Comparison of ENCODE assay signal across 1 cellular context in the genomic region with DNA sequence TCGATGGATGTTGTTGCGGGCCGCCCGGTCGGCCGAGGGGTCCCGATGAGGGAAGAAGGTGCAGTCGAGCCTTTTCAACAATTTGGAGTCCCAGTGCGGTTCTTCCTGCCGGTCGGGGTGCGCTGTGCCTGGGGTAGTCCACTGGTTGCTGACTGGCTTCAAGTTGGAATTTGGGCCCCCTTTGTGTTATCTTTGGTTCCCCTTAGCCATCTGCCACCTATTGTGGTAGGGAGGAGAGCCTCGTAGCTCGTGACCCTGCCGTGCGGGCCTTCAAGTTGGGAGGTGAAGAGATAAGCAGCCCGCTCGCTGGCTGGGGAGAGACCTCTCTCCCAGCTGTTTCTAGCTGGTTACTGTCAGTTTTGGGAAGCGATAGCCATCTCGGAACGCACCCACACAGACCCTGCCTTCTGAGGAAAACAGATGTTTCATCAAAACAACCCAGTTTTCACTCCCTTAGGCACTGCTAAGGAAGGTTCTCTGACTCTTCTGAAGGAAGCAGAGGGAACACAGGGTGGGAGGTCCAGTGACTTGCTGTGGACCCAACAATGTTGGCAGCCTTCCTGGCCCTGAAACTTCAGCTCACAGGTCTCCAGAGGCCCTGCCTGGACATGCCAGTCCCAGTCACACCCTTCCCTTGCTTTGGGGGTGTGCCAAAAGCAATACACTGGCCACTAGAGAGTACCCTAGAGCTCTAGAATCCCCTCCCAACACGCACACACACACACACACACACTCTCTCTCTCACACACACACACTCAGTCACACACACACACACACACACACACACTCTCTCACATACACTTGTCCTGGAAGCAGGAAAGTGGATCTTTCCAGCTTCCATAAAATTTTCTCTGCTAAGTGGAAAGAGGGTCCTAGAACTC.
A peak's percentile ranks its signal among the peaks of the same experiment; 100 is the strongest.
TF ChIP-seq lines count a peak whose summit lies in the region.

No MANE protein-coding gene starts in this region.

TF ChIP-seq in K562, 482 proteins besides CTCF, POLR2A, EP300 and RAD21 (continued from another document and continues in another):
- 0 out of 2 replicates have a peak, but pooled peaks have one; percentile 6 for TF ChIP-seq ZBTB7A (IDR thresholded peaks at IDR 0.05; ENCODE audit: borderline replicate concordance, control insufficient read depth, low read depth, low read length)
- no peak for TF ChIP-seq ZNF121 (CRISPR knock-in tag; conservative IDR thresholded peaks at IDR 0.05)
- TF ChIP-seq, protein P1, sequence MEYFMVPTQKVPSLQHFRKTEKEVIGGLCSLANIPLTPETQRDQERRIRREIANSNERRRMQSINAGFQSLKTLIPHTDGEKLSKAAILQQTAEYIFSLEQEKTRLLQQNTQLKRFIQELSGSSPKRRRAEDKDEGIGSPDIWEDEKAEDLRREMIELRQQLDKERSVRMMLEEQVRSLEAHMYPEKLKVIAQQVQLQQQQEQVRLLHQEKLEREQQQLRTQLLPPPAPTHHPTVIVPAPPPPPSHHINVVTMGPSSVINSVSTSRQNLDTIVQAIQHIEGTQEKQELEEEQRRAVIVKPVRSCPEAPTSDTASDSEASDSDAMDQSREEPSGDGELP (CRISPR knock-in tag; IDR thresholded peaks at IDR 0.05; ENCODE audit: borderline replicate concordance), result peak; percentile 99
- TF ChIP-seq SMAD1 (IDR thresholded peaks at IDR 0.05; ENCODE audit: low read depth, low read length, partially characterized antibody), result peak; percentile 49
- TF ChIP-seq, protein P2, sequence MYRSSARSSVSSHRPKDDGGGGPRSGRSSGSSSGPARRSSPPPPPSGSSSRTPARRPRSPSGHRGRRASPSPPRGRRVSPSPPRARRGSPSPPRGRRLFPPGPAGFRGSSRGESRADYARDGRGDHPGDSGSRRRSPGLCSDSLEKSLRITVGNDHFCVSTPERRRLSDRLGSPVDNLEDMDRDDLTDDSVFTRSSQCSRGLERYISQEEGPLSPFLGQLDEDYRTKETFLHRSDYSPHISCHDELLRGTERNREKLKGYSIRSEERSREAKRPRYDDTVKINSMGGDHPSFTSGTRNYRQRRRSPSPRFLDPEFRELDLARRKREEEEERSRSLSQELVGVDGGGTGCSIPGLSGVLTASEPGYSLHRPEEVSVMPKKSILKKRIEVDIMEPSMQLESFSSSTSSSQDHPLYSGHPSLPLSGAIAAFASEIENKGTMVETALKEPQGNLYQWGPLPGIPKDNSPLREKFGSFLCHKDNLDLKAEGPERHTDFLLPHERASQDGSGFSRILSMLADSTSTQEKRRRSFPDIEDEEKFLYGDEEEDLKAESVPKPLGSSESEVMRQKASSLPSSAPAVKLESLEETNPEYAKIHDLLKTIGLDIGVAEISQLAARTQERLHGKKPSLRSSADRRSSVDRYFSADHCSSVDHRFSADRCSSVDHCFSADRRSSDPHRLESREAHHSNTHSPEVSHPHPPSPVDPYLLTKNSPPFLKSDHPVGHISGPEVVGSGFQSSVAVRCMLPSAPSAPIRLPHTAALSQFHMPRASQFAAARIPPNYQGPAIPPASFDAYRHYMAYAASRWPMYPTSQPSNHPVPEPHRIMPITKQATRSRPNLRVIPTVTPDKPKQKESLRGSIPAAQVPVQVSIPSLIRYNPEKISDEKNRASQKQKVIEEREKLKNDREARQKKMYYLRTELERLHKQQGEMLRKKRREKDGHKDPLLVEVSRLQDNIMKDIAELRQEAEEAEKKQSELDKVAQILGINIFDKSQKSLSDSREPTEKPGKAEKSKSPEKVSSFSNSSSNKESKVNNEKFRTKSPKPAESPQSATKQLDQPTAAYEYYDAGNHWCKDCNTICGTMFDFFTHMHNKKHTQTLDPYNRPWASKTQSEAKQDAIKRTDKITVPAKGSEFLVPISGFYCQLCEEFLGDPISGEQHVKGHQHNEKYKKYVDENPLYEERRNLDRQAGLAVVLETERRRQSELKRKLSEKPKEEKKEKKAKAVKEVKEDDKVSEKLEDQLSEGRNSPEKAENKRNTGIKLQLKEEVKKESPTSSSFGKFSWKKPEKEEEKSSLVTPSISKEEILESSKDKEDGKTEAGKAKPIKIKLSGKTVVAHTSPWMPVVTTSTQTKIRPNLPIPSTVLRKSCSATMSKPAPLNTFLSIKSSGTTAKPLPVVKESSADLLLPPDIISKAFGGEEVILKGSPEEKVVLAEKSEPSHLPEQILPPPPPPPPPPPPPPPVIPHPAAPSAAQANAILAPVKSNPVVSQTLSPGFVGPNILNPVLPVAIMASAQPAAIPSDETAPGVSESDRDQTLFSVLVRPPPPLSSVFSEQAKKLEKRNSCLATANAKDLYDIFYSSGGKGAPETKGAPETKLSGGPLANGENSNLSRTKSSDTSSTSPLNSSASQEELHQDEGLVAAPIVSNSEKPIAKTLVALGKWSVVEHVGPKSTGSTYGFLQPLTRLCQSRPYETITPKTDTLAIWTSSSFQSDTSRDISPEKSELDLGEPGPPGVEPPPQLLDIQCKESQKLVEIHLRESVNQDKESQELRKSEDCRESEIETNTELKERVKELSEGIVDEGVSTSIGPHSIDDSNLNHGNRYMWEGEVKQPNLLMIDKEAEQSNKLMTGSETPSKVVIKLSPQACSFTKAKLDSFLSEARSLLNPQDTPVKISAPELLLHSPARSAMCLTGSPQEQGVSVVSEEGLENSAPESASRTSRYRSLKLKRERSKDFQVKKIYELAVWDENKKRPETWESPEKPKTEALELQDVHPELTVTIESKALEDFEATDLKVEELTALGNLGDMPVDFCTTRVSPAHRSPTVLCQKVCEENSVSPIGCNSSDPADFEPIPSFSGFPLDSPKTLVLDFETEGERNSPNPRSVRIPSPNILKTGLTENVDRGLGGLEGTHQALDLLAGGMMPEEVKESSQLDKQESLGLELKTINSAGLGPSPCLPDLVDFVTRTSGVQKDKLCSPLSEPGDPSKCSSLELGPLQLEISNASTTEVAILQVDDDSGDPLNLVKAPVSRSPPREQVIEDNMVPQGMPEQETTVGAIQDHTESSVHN (IDR thresholded peaks at IDR 0.05; ENCODE audit: borderline replicate concordance in 1 of 2, low read depth in 1 of 2), result peak in 1 of 2 experiments; percentile 99; a peak in 2 of 4 replicates
- TF ChIP-seq ZNF263 (CRISPR knock-in tag; IDR thresholded peaks at IDR 0.05; ENCODE audit: borderline replicate concordance), result peak; percentile 38; the same call in 1 of the 2 replicates
- peak; percentile 82; the same call in 1 of the 2 replicates for TF ChIP-seq RNF2 (IDR thresholded peaks at IDR 0.05)
- peak; percentile 82 for TF ChIP-seq EGR1 (conservative IDR thresholded peaks at IDR 0.05)
- peak; percentile 90 to 92 for TF ChIP-seq FOXK2 (conservative IDR thresholded peaks at IDR 0.05 in 1 of 2, IDR thresholded peaks at IDR 0.05 in 1 of 2; ENCODE audit: low read depth in 2 of 2)
- TF ChIP-seq HDAC3 (IDR thresholded peaks at IDR 0.05; ENCODE audit: borderline replicate concordance, partially characterized antibody), result peak; percentile 65
- no peak for TF ChIP-seq SP2 (IDR thresholded peaks at IDR 0.05; ENCODE audit: extremely low read depth, low read depth, low read length, poor library complexity, severe bottlenecking)
- no peak for TF ChIP-seq ZNF507 (tag; conservative IDR thresholded peaks at IDR 0.05)
- TF ChIP-seq MYC (IDR thresholded peaks at IDR 0.05; ENCODE audit: low read depth, low read length), result peak; percentile 72
- TF ChIP-seq MYC (CRISPR knock-in tag; IDR thresholded peaks at IDR 0.05; ENCODE audit: borderline replicate concordance, low read depth), result no peak
- no peak for TF ChIP-seq ZNF696 (CRISPR knock-in tag; conservative IDR thresholded peaks at IDR 0.05)
- no peak for TF ChIP-seq ZNF253 (CRISPR knock-in tag; conservative IDR thresholded peaks at IDR 0.05)
- TF ChIP-seq, protein P3, sequence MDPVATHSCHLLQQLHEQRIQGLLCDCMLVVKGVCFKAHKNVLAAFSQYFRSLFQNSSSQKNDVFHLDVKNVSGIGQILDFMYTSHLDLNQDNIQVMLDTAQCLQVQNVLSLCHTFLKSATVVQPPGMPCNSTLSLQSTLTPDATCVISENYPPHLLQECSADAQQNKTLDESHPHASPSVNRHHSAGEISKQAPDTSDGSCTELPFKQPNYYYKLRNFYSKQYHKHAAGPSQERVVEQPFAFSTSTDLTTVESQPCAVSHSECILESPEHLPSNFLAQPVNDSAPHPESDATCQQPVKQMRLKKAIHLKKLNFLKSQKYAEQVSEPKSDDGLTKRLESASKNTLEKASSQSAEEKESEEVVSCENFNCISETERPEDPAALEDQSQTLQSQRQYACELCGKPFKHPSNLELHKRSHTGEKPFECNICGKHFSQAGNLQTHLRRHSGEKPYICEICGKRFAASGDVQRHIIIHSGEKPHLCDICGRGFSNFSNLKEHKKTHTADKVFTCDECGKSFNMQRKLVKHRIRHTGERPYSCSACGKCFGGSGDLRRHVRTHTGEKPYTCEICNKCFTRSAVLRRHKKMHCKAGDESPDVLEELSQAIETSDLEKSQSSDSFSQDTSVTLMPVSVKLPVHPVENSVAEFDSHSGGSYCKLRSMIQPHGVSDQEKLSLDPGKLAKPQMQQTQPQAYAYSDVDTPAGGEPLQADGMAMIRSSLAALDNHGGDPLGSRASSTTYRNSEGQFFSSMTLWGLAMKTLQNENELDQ (CRISPR knock-in tag; IDR thresholded peaks at IDR 0.05; ENCODE audit: borderline replicate concordance), result no peak
- TF ChIP-seq MAFK (IDR thresholded peaks at IDR 0.05; ENCODE audit: low read length), result no peak
- TF ChIP-seq SMC3 (conservative IDR thresholded peaks at IDR 0.05; ENCODE audit: insufficient read depth, low read depth, low read length), result no peak
- no peak for TF ChIP-seq ZNF431 (CRISPR knock-in tag; IDR thresholded peaks at IDR 0.05)
- no peak for TF ChIP-seq YBX1 (IDR thresholded peaks at IDR 0.05)
- no peak for TF ChIP-seq HNRNPH1 (optimal IDR thresholded peaks at IDR 0.05; ENCODE audit: low read depth, low read length)
- no peak for TF ChIP-seq MCM5 (IDR thresholded peaks at IDR 0.05; ENCODE audit: low read depth)
- TF ChIP-seq NFRKB (IDR thresholded peaks at IDR 0.05; ENCODE audit: low read depth), result 0 out of 2 replicates have a peak, but pooled peaks have one; percentile 17
- TF ChIP-seq SP1 (CRISPR knock-in tag; IDR thresholded peaks at IDR 0.05), result no peak; the same call in 1 of the 2 replicates
- peak; percentile 43; the same call in 1 of the 2 replicates for TF ChIP-seq ZNF717 (CRISPR knock-in tag; IDR thresholded peaks at IDR 0.05)
- peak; percentile 83 for TF ChIP-seq NCOR1 (IDR thresholded peaks at IDR 0.05)
- 0 out of 2 replicates have a peak, but pooled peaks have one; percentile 29 for TF ChIP-seq PTBP1 (IDR thresholded peaks at IDR 0.05; ENCODE audit: low read depth, low read length)
- peak; percentile 20 for TF ChIP-seq RBBP5 (IDR thresholded peaks at IDR 0.05; ENCODE audit: borderline replicate concordance, insufficient read depth, low read length, poor library complexity, severe bottlenecking)
- TF ChIP-seq, protein P4, sequence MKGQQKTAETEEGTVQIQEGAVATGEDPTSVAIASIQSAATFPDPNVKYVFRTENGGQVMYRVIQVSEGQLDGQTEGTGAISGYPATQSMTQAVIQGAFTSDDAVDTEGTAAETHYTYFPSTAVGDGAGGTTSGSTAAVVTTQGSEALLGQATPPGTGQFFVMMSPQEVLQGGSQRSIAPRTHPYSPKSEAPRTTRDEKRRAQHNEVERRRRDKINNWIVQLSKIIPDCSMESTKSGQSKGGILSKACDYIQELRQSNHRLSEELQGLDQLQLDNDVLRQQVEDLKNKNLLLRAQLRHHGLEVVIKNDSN (CRISPR knock-in tag; IDR thresholded peaks at IDR 0.05), result peak; percentile 48
- TF ChIP-seq PHB (CRISPR knock-in tag; IDR thresholded peaks at IDR 0.05), result no peak
- 0 out of 2 replicates have a peak, but pooled peaks have one; percentile 31 for TF ChIP-seq FOXM1 (IDR thresholded peaks at IDR 0.05; ENCODE audit: low read depth)
- peak; percentile 28; the same call in 1 of the 2 replicates for TF ChIP-seq FOXM1 (CRISPR knock-in tag; IDR thresholded peaks at IDR 0.05; ENCODE audit: low read depth)
- no peak for TF ChIP-seq COPS2 (conservative IDR thresholded peaks at IDR 0.05)
- 0 out of 2 replicates have a peak, but pooled peaks have one; percentile 32 for TF ChIP-seq ZNF354B (CRISPR knock-in tag; IDR thresholded peaks at IDR 0.05)
- peak; percentile 70; the same call in 1 of the 2 replicates for TF ChIP-seq GATAD2A (IDR thresholded peaks at IDR 0.05)
- TF ChIP-seq, protein P5, sequence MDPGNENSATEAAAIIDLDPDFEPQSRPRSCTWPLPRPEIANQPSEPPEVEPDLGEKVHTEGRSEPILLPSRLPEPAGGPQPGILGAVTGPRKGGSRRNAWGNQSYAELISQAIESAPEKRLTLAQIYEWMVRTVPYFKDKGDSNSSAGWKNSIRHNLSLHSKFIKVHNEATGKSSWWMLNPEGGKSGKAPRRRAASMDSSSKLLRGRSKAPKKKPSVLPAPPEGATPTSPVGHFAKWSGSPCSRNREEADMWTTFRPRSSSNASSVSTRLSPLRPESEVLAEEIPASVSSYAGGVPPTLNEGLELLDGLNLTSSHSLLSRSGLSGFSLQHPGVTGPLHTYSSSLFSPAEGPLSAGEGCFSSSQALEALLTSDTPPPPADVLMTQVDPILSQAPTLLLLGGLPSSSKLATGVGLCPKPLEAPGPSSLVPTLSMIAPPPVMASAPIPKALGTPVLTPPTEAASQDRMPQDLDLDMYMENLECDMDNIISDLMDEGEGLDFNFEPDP (CRISPR knock-in tag; IDR thresholded peaks at IDR 0.05), result no peak
- TF ChIP-seq, protein P6, sequence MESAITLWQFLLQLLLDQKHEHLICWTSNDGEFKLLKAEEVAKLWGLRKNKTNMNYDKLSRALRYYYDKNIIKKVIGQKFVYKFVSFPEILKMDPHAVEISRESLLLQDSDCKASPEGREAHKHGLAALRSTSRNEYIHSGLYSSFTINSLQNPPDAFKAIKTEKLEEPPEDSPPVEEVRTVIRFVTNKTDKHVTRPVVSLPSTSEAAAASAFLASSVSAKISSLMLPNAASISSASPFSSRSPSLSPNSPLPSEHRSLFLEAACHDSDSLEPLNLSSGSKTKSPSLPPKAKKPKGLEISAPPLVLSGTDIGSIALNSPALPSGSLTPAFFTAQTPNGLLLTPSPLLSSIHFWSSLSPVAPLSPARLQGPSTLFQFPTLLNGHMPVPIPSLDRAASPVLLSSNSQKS (CRISPR knock-in tag; IDR thresholded peaks at IDR 0.05), result no peak
- TF ChIP-seq RBM39 (optimal IDR thresholded peaks at IDR 0.05; ENCODE audit: low read depth, low read length), result peak; percentile 59
- TF ChIP-seq PHF8 (IDR thresholded peaks at IDR 0.05; ENCODE audit: borderline replicate concordance, low read length), result no peak
- TF ChIP-seq, protein P7, sequence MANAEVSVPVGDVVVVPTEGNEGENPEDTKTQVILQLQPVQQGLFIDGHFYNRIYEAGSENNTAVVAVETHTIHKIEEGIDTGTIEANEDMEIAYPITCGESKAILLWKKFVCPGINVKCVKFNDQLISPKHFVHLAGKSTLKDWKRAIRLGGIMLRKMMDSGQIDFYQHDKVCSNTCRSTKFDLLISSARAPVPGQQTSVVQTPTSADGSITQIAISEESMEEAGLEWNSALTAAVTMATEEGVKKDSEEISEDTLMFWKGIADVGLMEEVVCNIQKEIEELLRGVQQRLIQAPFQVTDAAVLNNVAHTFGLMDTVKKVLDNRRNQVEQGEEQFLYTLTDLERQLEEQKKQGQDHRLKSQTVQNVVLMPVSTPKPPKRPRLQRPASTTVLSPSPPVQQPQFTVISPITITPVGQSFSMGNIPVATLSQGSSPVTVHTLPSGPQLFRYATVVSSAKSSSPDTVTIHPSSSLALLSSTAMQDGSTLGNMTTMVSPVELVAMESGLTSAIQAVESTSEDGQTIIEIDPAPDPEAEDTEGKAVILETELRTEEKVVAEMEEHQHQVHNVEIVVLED (CRISPR knock-in tag; IDR thresholded peaks at IDR 0.05), result no peak
